ENCODE assay signal across 19 cellular contexts in genomic region chr5:51821697-51822096, GRCh38.
DNase-seq lines count a peak whose midpoint lies in the region; ATAC-seq and TF ChIP-seq lines count a peak whose summit lies in the region.
"Had no signal": no experiment of that assay in that cellular context is flagged by ENCODE, and none has a peak within 500 bp of the region (broad histone marks: within the 10 kb centered on the region; RNA-seq: fewer than 3 reads in every experiment).

No MANE protein-coding gene starts in this region.

- intact Hi-C loops in upper lobe of right lung (cut with DNase I) = no loop called here

- no peaks in the 10 kb centered on the region for H3F3A ChIP-seq in SK-N-SH (replicated peaks; ENCODE audit: insufficient read depth)

- no peak for TF ChIP-seq RAD21 in SK-N-SH (IDR thresholded peaks at IDR 0.05; ENCODE audit: low read length)

- no peak overlapping the region for H3K4me2 ChIP-seq in SK-N-SH
- H3K4me2 ChIP-seq: A549, GM23338 had no signal

- H3K9me3 ChIP-seq in SK-N-SH (no peaks in the 10 kb centered on the region), upper lobe of right lung (no peaks in the 10 kb centered on the region)
- H3K9me3 ChIP-seq: A549, Caco-2 had no signal

- H2AFZ ChIP-seq in SK-N-SH (ENCODE audit: low read depth) = no peak overlapping the region
- H2AFZ ChIP-seq: GM23338 had no signal

- H3K36me3 ChIP-seq in SK-N-SH (replicated peaks in 1 of 2; ENCODE audit: control insufficient read depth in 1 of 2, insufficient read depth in 2 of 2, low read length in 1 of 2) (no peaks in the 10 kb centered on the region), upper lobe of right lung (no peaks in the 10 kb centered on the region)

- no peaks in the 10 kb centered on the region for H3K9me2 ChIP-seq in SK-N-SH

- no peak overlapping the region for H3K9ac ChIP-seq in SK-N-SH

- CTCF ChIA-PET in SK-N-SH (lab: Yijun Ruan, JAX) = no interaction called here

- POLR2A ChIA-PET in SK-N-SH (lab: Yijun Ruan, JAX) = no interaction called here

- TF ChIP-seq EP300 in SK-N-SH (IDR thresholded peaks at IDR 0.05; ENCODE audit: borderline replicate concordance in 1 of 2, low read depth in 1 of 2, low read length in 1 of 2) = no peak

- no peaks in the 10 kb centered on the region for H3K27me3 ChIP-seq in SK-N-SH (ENCODE audit: insufficient read depth)
- no peaks in the 10 kb centered on the region for H3K27me3 ChIP-seq in upper lobe of right lung

- H3K4me1 ChIP-seq in SK-N-SH (ENCODE audit: control insufficient read depth in 1 of 2, insufficient read depth in 2 of 2, low read depth in 1 of 2, low read length in 1 of 2) (no peaks in the 10 kb centered on the region), upper lobe of right lung (no peaks in the 10 kb centered on the region)
- H3K4me1 ChIP-seq: A549, Caco-2 had no signal

- TF ChIP-seq CTCF in SK-N-SH (IDR thresholded peaks at IDR 0.05) (peak; percentile 31; the same call in 1 of the 2 replicates), upper lobe of right lung (IDR thresholded peaks at IDR 0.05) (peak; percentile 6)

- no peaks in the 10 kb centered on the region for H3K79me2 ChIP-seq in SK-N-SH (ENCODE audit: insufficient read depth)

- WGBS in SK-N-SH (ENCODE audit: low lambda C conversion rate) = 81% methylated on average over 3 of the region's 3 CpGs

- peak; percentile 66 for DNase-seq in DMS53 (lab: John Stamatoyannopoulos, UW)
- no peak for DNase-seq in DMS53 treated with DMSO at 0.1 percent for 48 hours (lab: John Stamatoyannopoulos, UW; ENCODE audit: unreplicated experiment)
- DNase-seq in SK-N-SH = no peak
- DNase-seq in dermis blood vessel endothelial cell = peak; percentile 19
- no peak for DNase-seq in upper lobe of right lung
- no peak for DNase-seq in NCI-H345 (lab: John Stamatoyannopoulos, UW)
- DNase-seq: AML-193; Caco-2; CD4-positive, alpha-beta T cell; DMS79 treated with DMSO at 0.1 percent for 48 hours; GF-D8; HCEC 1CT; IMR-90 had no signal

- H4K20me1 ChIP-seq in SK-N-SH (ENCODE audit: insufficient read depth) = no peaks in the 10 kb centered on the region

- H3K4me3 ChIP-seq in SK-N-SH (ENCODE audit: low read depth in 2 of 2, low read length in 1 of 2) (no peak overlapping the region), upper lobe of right lung (no peak overlapping the region)
- H3K4me3 ChIP-seq: A549, GM23338 had no signal

- H3K27ac ChIP-seq in SK-N-SH (ENCODE audit: low read depth in 2 of 2, low read length in 1 of 2) (no peak overlapping the region), upper lobe of right lung (no peak overlapping the region)
- H3K27ac ChIP-seq: 22Rv1, A549, C4-2B had no signal

- ATAC-seq in SK-N-SH treated with all-trans-retinoic acid at 6 μM for 48 hours = no peak
- ATAC-seq in upper lobe of right lung = peak; percentile 49
- ATAC-seq in HG02938 (IDR thresholded peaks at IDR 0.05; ENCODE audit: unreplicated experiment) = no peak
- ATAC-seq: A549, GM23338 had no signal

TF ChIP-seq in SK-N-SH, 30 proteins besides CTCF, POLR2A, EP300 and RAD21 (continues in another document):
- TF ChIP-seq JUND (IDR thresholded peaks at IDR 0.05) (no peak), RXRA (IDR thresholded peaks at IDR 0.05; ENCODE audit: borderline replicate concordance, low read depth) (no peak), MAX (IDR thresholded peaks at IDR 0.05; ENCODE audit: low read depth) (no peak), GATA2 (CRISPR knock-in tag; IDR thresholded peaks at IDR 0.05) (no peak), TAF1 (IDR thresholded peaks at IDR 0.05; ENCODE audit: borderline replicate concordance, low read depth, low read length) (no peak), TEAD4 (IDR thresholded peaks at IDR 0.05; ENCODE audit: borderline replicate concordance, insufficient read depth) (no peak), SIN3A (IDR thresholded peaks at IDR 0.05; ENCODE audit: borderline replicate concordance, low read depth, low read length) (no peak), FOSL2 (IDR thresholded peaks at IDR 0.05; ENCODE audit: borderline replicate concordance, low read depth) (no peak), RCOR1 (IDR thresholded peaks at IDR 0.05; ENCODE audit: low read length) (no peak), SMC3 (IDR thresholded peaks at IDR 0.05; ENCODE audit: low read depth, low read length) (no peak), REST (IDR thresholded peaks at IDR 0.05; ENCODE audit: low read depth, low read length) (no peak)

TF ChIP-seq in SK-N-SH treated with all-trans-retinoic acid at 6 μM for 48 hours, 23 proteins besides CTCF, POLR2A, EP300 and RAD21 (continues in another document):
- no peak for TF ChIP-seq PPARA (CRISPR knock-in tag; IDR thresholded peaks at IDR 0.05; ENCODE audit: borderline replicate concordance)
- no peak for TF ChIP-seq ZNF565 (CRISPR knock-in tag; conservative IDR thresholded peaks at IDR 0.05; ENCODE audit: low read depth)
- TF ChIP-seq ZNF70 (CRISPR knock-in tag; IDR thresholded peaks at IDR 0.05) = no peak
- TF ChIP-seq TCF4 (CRISPR knock-in tag; IDR thresholded peaks at IDR 0.05; ENCODE audit: borderline replicate concordance) = no peak
- TF ChIP-seq GLIS3 (CRISPR knock-in tag; IDR thresholded peaks at IDR 0.05) = no peak
- TF ChIP-seq POU6F1 (CRISPR knock-in tag; IDR thresholded peaks at IDR 0.05; ENCODE audit: borderline replicate concordance, low read depth) = no peak
- no peak for TF ChIP-seq RARB (CRISPR knock-in tag; IDR thresholded peaks at IDR 0.05)
- TF ChIP-seq BACH2 (CRISPR knock-in tag; IDR thresholded peaks at IDR 0.05; ENCODE audit: borderline replicate concordance) = no peak
- TF ChIP-seq TOX (CRISPR knock-in tag; IDR thresholded peaks at IDR 0.05; ENCODE audit: borderline replicate concordance) = no peak
- TF ChIP-seq CREB5 (CRISPR knock-in tag; IDR thresholded peaks at IDR 0.05; ENCODE audit: low read depth) = no peak
- TF ChIP-seq ARNTL (CRISPR knock-in tag; IDR thresholded peaks at IDR 0.05; ENCODE audit: borderline replicate concordance, low read depth) = no peak
- TF ChIP-seq SNAI2 (CRISPR knock-in tag; IDR thresholded peaks at IDR 0.05) = no peak
- no peak for TF ChIP-seq TSHZ2 (CRISPR knock-in tag; IDR thresholded peaks at IDR 0.05)

Comparison
In these comparisons a context has a peak if more than half of its experiments do, and no peak if none do; other contexts are left out.
1. DNase-seq: peak in DMS53 (single experiment) and dermis blood vessel endothelial cell (single experiment); none in DMS53 treated with DMSO at 0.1 percent for 48 hours (single experiment), SK-N-SH (single experiment), upper lobe of right lung (single experiment) and NCI-H345 (single experiment).